Comparison of ENCODE assay signal across 3 cellular contexts in genomic region chr1:110007458-110007857, GRCh38.
TF ChIP-seq lines count a peak whose summit lies in the region.

No MANE protein-coding gene starts in this region.

TF ChIP-seq in SK-N-SH, 30 proteins besides CTCF, POLR2A, EP300 and RAD21 (continued from another document):
- TF ChIP-seq ELF1 (IDR thresholded peaks at IDR 0.05): no peak

TF ChIP-seq in SK-N-SH treated with all-trans-retinoic acid at 6 μM for 48 hours, 23 proteins besides CTCF, POLR2A, EP300 and RAD21 (continued from another document):
- no peak for TF ChIP-seq PPARA (CRISPR knock-in tag; IDR thresholded peaks at IDR 0.05; ENCODE audit: borderline replicate concordance)
- TF ChIP-seq PATZ1 (CRISPR knock-in tag; IDR thresholded peaks at IDR 0.05; ENCODE audit: borderline replicate concordance): no peak
- TF ChIP-seq ISL1 (CRISPR knock-in tag; IDR thresholded peaks at IDR 0.05): no peak
- TF ChIP-seq ZFP30 (CRISPR knock-in tag; IDR thresholded peaks at IDR 0.05): no peak
- TF ChIP-seq BACH2 (CRISPR knock-in tag; IDR thresholded peaks at IDR 0.05; ENCODE audit: borderline replicate concordance): no peak
- TF ChIP-seq ZFP3 (CRISPR knock-in tag; IDR thresholded peaks at IDR 0.05): no peak
- TF ChIP-seq POU6F1 (CRISPR knock-in tag; IDR thresholded peaks at IDR 0.05; ENCODE audit: borderline replicate concordance, low read depth): no peak
- no peak for TF ChIP-seq GLIS3 (CRISPR knock-in tag; IDR thresholded peaks at IDR 0.05)
- TF ChIP-seq ESRRG (CRISPR knock-in tag; IDR thresholded peaks at IDR 0.05): no peak
- TF ChIP-seq ZNF8 (CRISPR knock-in tag; IDR thresholded peaks at IDR 0.05): no peak
- TF ChIP-seq CREB5 (CRISPR knock-in tag; IDR thresholded peaks at IDR 0.05; ENCODE audit: low read depth): no peak

TF ChIP-seq in WTC11, 78 proteins besides CTCF, POLR2A, EP300 and RAD21 (continued from another document):
- no peak for TF ChIP-seq FOXP4 (CRISPR knock-in tag; IDR thresholded peaks at IDR 0.05)
- TF ChIP-seq TEAD4 (CRISPR knock-in tag; IDR thresholded peaks at IDR 0.05): no peak
